In genomic region chr2:216164087-216164486, GRCh38 we compare ENCODE assay signal across 17 cellular contexts.
"Had no signal": no experiment of that assay in that cellular context is flagged by ENCODE, and none has a peak within 500 bp of the region (broad histone marks: within the 10 kb centered on the region; RNA-seq: fewer than 3 reads in every experiment).

No MANE protein-coding gene starts in this region.

- H3K27me3 ChIP-seq: colonic mucosa, heart left ventricle, spleen, upper lobe of left lung had no signal

- H3K4me3 ChIP-seq: colonic mucosa, heart left ventricle, spleen, upper lobe of left lung had no signal

- ATAC-seq: stimulated activated naive CD8-positive, alpha-beta T cell treated with anti-CD3 and anti-CD28 coated beads, Interleukin-15, Interleukin-2, amounts not matched to agents 100 U/mL and 50 U/mL, for 24 hours had no signal

- H3K4me1 ChIP-seq: colonic mucosa, upper lobe of left lung had no signal

- H3K4me3 Mint-ChIP-seq: activated CD4-positive, alpha-beta T cell treated with anti-CD3 and anti-CD28 coated beads, Interleukin-2, amount 10 ng/mL, durations not matched to agents 7 days and 5 days; activated naive CD8-positive, alpha-beta T cell treated with anti-CD3 and anti-CD28 coated beads for 36 hours; endodermal cell; memory B cell; neural crest cell had no signal

- H3K9me3 ChIP-seq: colonic mucosa, heart left ventricle, spleen, upper lobe of left lung had no signal

- H3K4me1 Mint-ChIP-seq: endodermal cell had no signal

- DNase-seq: activated CD4-positive, alpha-beta T cell treated with anti-CD3 and anti-CD28 coated beads, Interleukin-2, amount 10 ng/mL, durations not matched to agents 7 days and 5 days; activated CD8-positive, alpha-beta memory T cell treated with anti-CD3 and anti-CD28 coated beads, Interleukin-2, amount 50 U/mL, for 4 hours; activated gamma-delta T cell; activated naive CD8-positive, alpha-beta T cell treated with anti-CD3 and anti-CD28 coated beads for 36 hours; colonic mucosa; endodermal cell; retina; spleen; stimulated activated CD4-positive, alpha-beta T cell treated with anti-CD3 and anti-CD28 coated beads, Interleukin-4, amount 100 ng/mL, for 1 hour; stimulated activated naive CD8-positive, alpha-beta T cell treated with anti-CD3 and anti-CD28 coated beads, Interleukin-15, Interleukin-2, amounts not matched to agents 100 U/mL and 50 U/mL, for 24 hours; SW 1271; T-helper 2 cell; upper lobe of left lung had no signal

- H3K27ac Mint-ChIP-seq: activated naive CD8-positive, alpha-beta T cell treated with anti-CD3 and anti-CD28 coated beads for 36 hours had no signal

- H3K27ac ChIP-seq: colonic mucosa, epithelial cell of prostate, heart left ventricle, spleen, upper lobe of left lung had no signal

- H3K27me3 Mint-ChIP-seq: activated CD4-positive, alpha-beta T cell treated with anti-CD3 and anti-CD28 coated beads, Interleukin-2, amount 10 ng/mL, durations not matched to agents 7 days and 5 days; activated naive CD8-positive, alpha-beta T cell treated with anti-CD3 and anti-CD28 coated beads for 36 hours; memory B cell had no signal

- H3K9me3 Mint-ChIP-seq: activated CD4-positive, alpha-beta T cell treated with anti-CD3 and anti-CD28 coated beads, Interleukin-2, amount 10 ng/mL, durations not matched to agents 7 days and 5 days; activated naive CD8-positive, alpha-beta T cell treated with anti-CD3 and anti-CD28 coated beads for 36 hours; endodermal cell; memory B cell; neural crest cell had no signal
